ENCODE assay signal across 10 cellular contexts in the genomic region with DNA sequence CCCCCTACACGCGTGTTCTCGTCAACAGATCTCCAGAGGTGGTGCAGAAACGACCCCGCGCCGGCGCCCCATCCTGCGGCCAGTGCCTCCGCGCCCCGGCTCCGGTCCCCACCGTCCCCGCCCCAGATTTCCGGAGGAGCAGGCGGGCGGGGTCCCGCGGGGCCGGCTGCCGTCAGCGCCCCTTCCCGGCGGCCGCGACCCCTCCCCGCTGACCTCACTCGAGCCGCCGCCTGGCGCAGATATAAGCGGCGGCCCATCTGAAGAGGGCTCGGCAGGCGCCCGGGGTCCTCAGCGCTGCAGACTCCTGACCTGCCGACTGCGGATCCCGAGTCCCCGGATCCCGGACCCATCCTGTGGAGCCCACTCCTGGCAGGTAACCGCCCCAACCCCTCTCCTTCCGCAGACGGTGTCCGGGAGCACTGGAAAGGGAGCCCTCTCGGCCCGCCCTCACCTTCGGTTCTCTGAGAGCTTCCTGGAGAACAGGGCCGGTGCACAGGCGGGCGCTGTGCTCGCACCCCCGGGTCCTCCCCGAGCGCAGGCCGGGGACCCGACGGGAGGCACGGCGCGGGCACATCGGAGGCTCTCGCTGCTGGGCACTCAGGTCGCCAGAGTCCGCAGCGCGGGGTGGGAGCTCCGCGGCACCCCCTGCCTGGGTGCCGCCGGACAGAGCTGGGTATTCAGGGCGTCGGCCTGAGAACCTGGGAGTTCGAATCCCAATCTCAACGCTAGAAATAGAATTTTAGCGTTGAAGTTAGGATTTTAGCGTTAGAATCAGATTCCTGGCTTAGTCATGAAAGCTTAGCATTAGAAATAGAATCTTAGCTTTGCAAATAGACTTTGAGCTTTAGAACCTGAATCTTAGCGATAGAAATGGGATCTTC. TPM values are rescaled to one million over a fixed set of nuclear protein-coding genes. Genes with fewer than 3 reads are reported as not detected.
A peak's percentile ranks its signal among the peaks of the same experiment; 100 is the strongest.
DNase-seq lines count a peak whose midpoint lies in the region; ATAC-seq, FAIRE-seq and TF ChIP-seq lines count a peak whose summit lies in the region.
"Had no signal": no experiment of that assay in that cellular context is flagged by ENCODE, and none has a peak within 500 bp of the region (broad histone marks: within the 10 kb centered on the region; RNA-seq: fewer than 3 reads in every experiment).

TRH (plus strand) TSS at position 270 of the 881 bp plus-strand sequence. CDS start 1,097 bp downstream, outside the sequence.

- no peak for TF ChIP-seq RAD21 in H1 (IDR thresholded peaks at IDR 0.05 in 1 of 2, conservative IDR thresholded peaks at IDR 0.05 in 1 of 2; ENCODE audit: low read depth in 2 of 2, low read length in 2 of 2)

- no peak within 1 kb of the TSS for H3K56ac ChIP-seq in H1 (replicated peaks; ENCODE audit: insufficient read length, low read depth, low read length)

- no peak for TF ChIP-seq POLR2A in H1 (IDR thresholded peaks at IDR 0.05; ENCODE audit: control extremely low read depth in 1 of 2, low read depth in 2 of 2, low read length in 2 of 2)

- H4K20me1 ChIP-seq in H1 (replicated peaks in 1 of 2; ENCODE audit: control insufficient read depth in 1 of 2, insufficient read depth in 2 of 2, low read length in 2 of 2), result peaks cover 6 to 23% of the 10 kb centered on the region in 2 experiments

- H3K27me3 Mint-ChIP-seq in CD4-positive, CD25-positive, alpha-beta regulatory T cell, result peaks cover 70% of the 10 kb centered on the region

- H3K27ac Mint-ChIP-seq in CD4-positive, CD25-positive, alpha-beta regulatory T cell, result no peak within 1 kb of the TSS

- 3% methylated on average over 80 of the region's 80 CpGs for WGBS in HUES64
- WGBS in H1 (ENCODE audit: extremely low coverage in 1 of 2, insufficient coverage in 1 of 2, insufficient read length in 1 of 2, insufficient replicate concordance in 2 of 2, low coverage in 1 of 2, low lambda C conversion rate in 2 of 2, missing lambda C conversion rate in 1 of 2), 2 experiments, result 8% methylated on average over 46 of the region's 80 CpGs; no CpG with 5 or more reads in 1 of the 2 experiments

- peak within 1 kb of the TSS; percentile 64 to 86 for H3K4me2 ChIP-seq in H1 (ENCODE audit: insufficient read depth in 1 of 2, low read depth in 2 of 2, low read length in 2 of 2)

- no peak within 1 kb of the TSS for H3K23ac ChIP-seq in H1 (ENCODE audit: insufficient read length)

- no peak within 1 kb of the TSS for H4K91ac ChIP-seq in H1 (replicated peaks; ENCODE audit: insufficient read length, low read length)

- H4K8ac ChIP-seq in H1 (ENCODE audit: extremely low read depth, insufficient read depth, low read length), result peak within 1 kb of the TSS; percentile 29; the same call in 1 of the 2 replicates

- peaks cover 0 to 5% (median 0%) of the 10 kb centered on the region in 7 donors for H3K9me3 Mint-ChIP-seq in CD4-positive, CD25-positive, alpha-beta regulatory T cell

- no peak within 1 kb of the TSS for H3K27ac ChIP-seq in CD4-positive, CD25-positive, alpha-beta regulatory T cell (ENCODE audit: insufficient read depth, low read length, poor library complexity, severe bottlenecking)
- no peak within 1 kb of the TSS for H3K27ac ChIP-seq in HUES64 (ENCODE audit: low read depth, low read length)
- H3K27ac ChIP-seq in H1 (ENCODE audit: low read depth, low read length), result no peak within 1 kb of the TSS

- H3K18ac ChIP-seq in H1 (ENCODE audit: extremely low read depth, low read length), result no peak within 1 kb of the TSS; the same call in 1 of the 2 replicates

- H3K79me2 ChIP-seq in H1 (ENCODE audit: control insufficient read depth in 1 of 2, insufficient read depth in 2 of 2, low read length in 2 of 2), result no peaks in the 10 kb centered on the region

- no peak for TF ChIP-seq CTCF in H1 (IDR thresholded peaks at IDR 0.05; ENCODE audit: control extremely low read depth in 1 of 3, insufficient read depth in 1 of 3, low read depth in 1 of 3, low read length in 3 of 3)

- TF ChIP-seq EP300 in H1 (IDR thresholded peaks at IDR 0.05; ENCODE audit: borderline replicate concordance in 1 of 2, low read depth in 2 of 2, low read length in 2 of 2), result no peak

- H3K79me1 ChIP-seq in H1 (ENCODE audit: low read depth, low read length), result no peaks in the 10 kb centered on the region

- peak within 1 kb of the TSS; percentile 32 for H3K4me3 ChIP-seq in CD4-positive, CD25-positive, alpha-beta regulatory T cell (ENCODE audit: low read depth, low read length)
- H3K4me3 ChIP-seq in HUES64 (ENCODE audit: low read length) (peak within 1 kb of the TSS; percentile 39), H1 (ENCODE audit: extremely low read depth in 1 of 4, insufficient read depth in 2 of 4, low read depth in 3 of 4, low read length in 4 of 4) (peak within 1 kb of the TSS; percentile 22 to 55 (median 30); a peak in 7 of 8 replicates), neuron (ENCODE audit: low read length) (peak within 1 kb of the TSS; percentile 31)

- peaks cover 16% of the 10 kb centered on the region for H3K4me1 ChIP-seq in CD4-positive, CD25-positive, alpha-beta regulatory T cell (ENCODE audit: control insufficient read depth, insufficient read depth, low read length, poor library complexity, severe bottlenecking)
- H3K4me1 ChIP-seq in HUES64 (ENCODE audit: insufficient read depth, low read length), result 0 out of 2 replicates have a peak, but pooled peaks cover 11% of the 10 kb centered on the region
- peaks cover 0 to 20% (median 11%) of the 10 kb centered on the region in 4 experiments; a peak in 5 of 7 replicates for H3K4me1 ChIP-seq in H1 (replicated peaks in 1 of 4; ENCODE audit: control insufficient read depth in 3 of 4, insufficient read depth in 4 of 4, low read length in 3 of 4)
- peaks cover 14% of the 10 kb centered on the region for H3K4me1 ChIP-seq in neuron (ENCODE audit: insufficient read depth, low read length)

- no peak within 1 kb of the TSS for H2BK120ac ChIP-seq in H1 (replicated peaks; ENCODE audit: low read depth, low read length)

- H2AFZ ChIP-seq in H1 (ENCODE audit: low read length), result 0 out of 2 replicates have a peak within 1 kb of the TSS, but pooled peaks have one; percentile 20
- peak within 1 kb of the TSS; percentile 39 for H2AFZ ChIP-seq in neuron (ENCODE audit: low read depth, low read length)

- no peak within 1 kb of the TSS for H2BK15ac ChIP-seq in H1 (ENCODE audit: low read length)

- FAIRE-seq in H1 (lab: Jason Lieb, UNC), result no peak
- FAIRE-seq: keratinocyte had no signal

- no peak for DNase-seq in CD4-positive, CD25-positive, alpha-beta regulatory T cell
- DNase-seq in H1 (ENCODE audit: low read depth in 1 of 2, low spot score in 2 of 2) (peak in 1 of 2 experiments; percentile 63), DMS153 (lab: John Stamatoyannopoulos, UW) (no peak), NCI-H1105 treated with DMSO at 0.1 percent for 48 hours (lab: John Stamatoyannopoulos, UW) (no peak), foreskin melanocyte (no peak)
- DNase-seq: NCI-H2171 treated with DMSO at 0.1 percent for 48 hours had no signal

- H3K4me1 Mint-ChIP-seq in CD4-positive, CD25-positive, alpha-beta regulatory T cell, result peaks cover 0 to 21% (median 4%) of the 10 kb centered on the region in 4 donors

- H3K9me3 ChIP-seq in CD4-positive, CD25-positive, alpha-beta regulatory T cell (ENCODE audit: control insufficient read depth in 2 of 2, low read length in 2 of 2), result no peaks in the 10 kb centered on the region
- H3K9me3 ChIP-seq in HUES64 (ENCODE audit: insufficient read depth, low read depth, low read length) (no peaks in the 10 kb centered on the region), H1 (ENCODE audit: insufficient read depth in 2 of 2, low read depth in 1 of 2, low read length in 1 of 2) (no peaks in the 10 kb centered on the region), neuron (ENCODE audit: low read length) (no peaks in the 10 kb centered on the region)

- no peak within 1 kb of the TSS for H2BK5ac ChIP-seq in H1 (ENCODE audit: low read depth, low read length)

- H3K36me3 Mint-ChIP-seq in CD4-positive, CD25-positive, alpha-beta regulatory T cell, result no peaks in the 10 kb centered on the region

- no peaks in the 10 kb centered on the region for H3K36me3 ChIP-seq in CD4-positive, CD25-positive, alpha-beta regulatory T cell (ENCODE audit: control insufficient read depth, insufficient read depth, low read length)
- H3K36me3 ChIP-seq in HUES64 (ENCODE audit: insufficient read depth, low read length) (no peaks in the 10 kb centered on the region), H1 (ENCODE audit: control insufficient read depth in 2 of 4, insufficient read depth in 4 of 4, low read length in 3 of 4) (peaks cover 0 to 3% (median 0%) of the 10 kb centered on the region in 4 experiments; a peak in 1 of 8 replicates), neuron (ENCODE audit: insufficient read depth, low read length) (no peaks in the 10 kb centered on the region)

- H2BK20ac ChIP-seq in H1 (ENCODE audit: low read length), result no peak within 1 kb of the TSS

- no peak within 1 kb of the TSS for H2AK5ac ChIP-seq in H1 (ENCODE audit: low read depth, low read length)

- no peak within 1 kb of the TSS for H2BK12ac ChIP-seq in H1 (ENCODE audit: low read depth, low read length)

- H3K14ac ChIP-seq in H1 (ENCODE audit: insufficient read length), result no peak within 1 kb of the TSS

- H4K5ac ChIP-seq in H1 (ENCODE audit: insufficient read length, low read depth, low read length), result no peak within 1 kb of the TSS

- H3K4ac ChIP-seq in H1 (replicated peaks; ENCODE audit: insufficient read length, low read depth, low read length), result no peak within 1 kb of the TSS

- H3K23me2 ChIP-seq in H1 (ENCODE audit: low read depth, low read length), result peaks cover 8% of the 10 kb centered on the region; the same call in 1 of the 2 replicates

- CTCF ChIA-PET in H1 (lab: Charles Lee; ENCODE audit: partially characterized antibody), result interaction anchor here (1.1 to 7.9 kb wide), 6 partner anchors 9 to 32 kb away, joined by 4 to 61 read pairs (median 6); no protein-coding TSS in a partner anchor

- POLR2A ChIA-PET in H1 (lab: Charles Lee; ENCODE audit: partially characterized antibody), result interaction anchor here (0.6 kb wide), 1 partner anchor 25 kb away, joined by 4 read pairs; no protein-coding TSS in a partner anchor

- peak in 1 of 2 donors; percentile 33 for ATAC-seq in CD4-positive, CD25-positive, alpha-beta regulatory T cell (ENCODE audit: low read depth in 2 of 2)
- no peak for ATAC-seq in GM21360 (IDR thresholded peaks at IDR 0.05; ENCODE audit: unreplicated experiment)

- no peak within 1 kb of the TSS for H3K9ac ChIP-seq in HUES64 (ENCODE audit: low read depth, low read length)
- H3K9ac ChIP-seq in H1 (replicated peaks in 1 of 4; ENCODE audit: extremely low read depth in 1 of 4, low read depth in 3 of 4, low read length in 3 of 4), result no peak within 1 kb of the TSS; a peak in 1 of 7 replicates

- peak within 1 kb of the TSS; percentile 37 to 87 (median 78) for H3K4me3 Mint-ChIP-seq in CD4-positive, CD25-positive, alpha-beta regulatory T cell

- H3K27me3 ChIP-seq in CD4-positive, CD25-positive, alpha-beta regulatory T cell (ENCODE audit: control insufficient read depth, insufficient read depth, low read length), result peaks cover 11% of the 10 kb centered on the region
- H3K27me3 ChIP-seq in HUES64 (ENCODE audit: insufficient read depth, low read length) (peaks cover 99% of the 10 kb centered on the region), H1 (replicated peaks in 1 of 4; ENCODE audit: control insufficient read depth in 3 of 4, extremely low read depth in 1 of 4, insufficient read depth in 3 of 4, low read length in 3 of 4) (peaks cover 66 to 96% (median 94%) of the 10 kb centered on the region in 4 experiments), neuron (ENCODE audit: insufficient read depth, low read length) (peaks cover 72% of the 10 kb centered on the region)

RNA-seq across cellular contexts. Expression of gene TRH, which starts in this region (rescaled TPM):
- not detected for total RNA-seq in CD4-positive, CD25-positive, alpha-beta regulatory T cell
- not detected for polyA plus RNA-seq in CD4-positive, CD25-positive, alpha-beta regulatory T cell
- polyA plus RNA-seq in HUES64 (2013, experiment 1 of 2), result 0.25 TPM
- polyA plus RNA-seq in HUES64 (2013, experiment 2 of 2), result not detected
- not detected in 2 replicates for total RNA-seq in H1 (2021; fragmentation: NEBNext Ultra II Directional; extraction: Animal tissue kit (Norgen Biotek cat#: 25700))
- polyA plus RNA-seq in H1 (2011; rRNA removed), result 0.03 TPM in 1 of 2 replicates, not detected in the other
- not detected for polyA plus RNA-seq in H1 (2011; cell fraction: cytosol; rRNA removed)
- polyA plus RNA-seq in H1 (2011; cell fraction: nucleus; rRNA removed), result 0.13 TPM
- polyA plus RNA-seq in H1 (2012, experiment 1 of 2), result 0.14 to 0.22 TPM in 2 of 4 replicates, not detected in the others
- not detected for polyA plus RNA-seq in H1 (2012, experiment 2 of 2)
- 0.08 TPM for polyA plus RNA-seq in H1 (2013, experiment 1 of 2)
- 0.17 TPM for polyA plus RNA-seq in H1 (2013, experiment 2 of 2)
- polyA minus RNA-seq in H1 (2011; rRNA and poly(A)+ RNA removed), result not detected in 2 replicates
- polyA minus RNA-seq in H1 (2011; cell fraction: cytosol; rRNA and poly(A)+ RNA removed), result not detected
- not detected for polyA minus RNA-seq in H1 (2011; cell fraction: nucleus; rRNA and poly(A)+ RNA removed)
- polyA plus RNA-seq: keratinocyte had no signal
